In the genomic region with DNA sequence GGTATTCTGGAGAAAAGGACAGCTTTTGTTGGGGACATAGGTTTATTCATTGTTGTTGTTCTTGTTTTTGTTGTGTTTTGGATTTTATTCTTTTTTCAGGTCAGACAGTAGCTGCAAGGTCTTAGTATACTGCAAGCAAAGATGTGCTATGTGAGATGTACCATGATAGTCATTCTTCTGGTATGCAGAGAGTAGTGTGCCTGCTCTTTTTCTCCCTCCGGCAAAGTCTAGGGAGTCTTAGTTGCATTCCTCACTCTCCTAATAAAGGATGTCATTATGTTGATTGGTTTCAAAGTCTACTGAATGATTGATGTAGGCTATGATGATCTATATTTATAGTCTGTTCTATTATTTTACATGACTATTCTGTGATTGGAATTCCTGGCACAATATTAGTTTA, we compare ENCODE assay signal across 19 cellular contexts.
"Had no signal": no experiment of that assay in that cellular context is flagged by ENCODE, and none has a peak within 500 bp of the region (broad histone marks: within the 10 kb centered on the region; RNA-seq: fewer than 3 reads in every experiment).

No MANE protein-coding gene starts in this region.

- H3K9me3 ChIP-seq: left ventricle myocardium inferior, psoas muscle had no signal

- H3K27me3 Mint-ChIP-seq: activated CD4-positive, alpha-beta T cell treated with anti-CD3 and anti-CD28 coated beads, Interleukin-2, amount 10 ng/mL, durations not matched to agents 7 days and 5 days; dendritic cell treated with granulocyte-macrophage colony-stimulating factor and Interleukin-4, amounts not matched to agents 40 ng/mL and 50 ng/mL, for 4 days; naive thymus-derived CD4-positive, alpha-beta T cell; stimulated activated naive CD8-positive, alpha-beta T cell treated with anti-CD3 and anti-CD28 coated beads, Interleukin-15, Interleukin-2, amounts not matched to agents 100 ng/mL and 50 ng/mL, for 24 hours; type B pancreatic cell had no signal

- ATAC-seq: activated CD8-positive, alpha-beta T cell treated with anti-CD3 and anti-CD28 coated beads, Interleukin-2, amount 10 ng/mL, durations not matched to agents 7 days and 5 days; activated T-cell treated with anti-CD3 and anti-CD28 coated beads, Interleukin-2, amount 50 U/mL, for 72 hours; naive thymus-derived CD4-positive, alpha-beta T cell; psoas muscle; right cardiac atrium had no signal

- H3K36me3 Mint-ChIP-seq: naive thymus-derived CD4-positive, alpha-beta T cell; type B pancreatic cell had no signal

- DNase-seq: activated CD4-positive, alpha-beta T cell treated with anti-CD3 and anti-CD28 coated beads, Interleukin-2, amount 10 ng/mL, durations not matched to agents 7 days and 5 days; activated CD8-positive, alpha-beta T cell treated with anti-CD3 and anti-CD28 coated beads, Interleukin-2, amount 10 ng/mL, durations not matched to agents 7 days and 5 days; activated effector memory CD4-positive, alpha-beta T cell treated with anti-CD3 and anti-CD28 coated beads, Interleukin-2, amount 50 U/mL, for 16 hours; activated naive CD4-positive, alpha-beta T cell treated with anti-CD3 and anti-CD28 coated beads, Interleukin-2, amount 50 U/mL, for 16 hours; activated T-cell treated with anti-CD3 and anti-CD28 coated beads, Interleukin-2, amount 50 U/mL, for 72 hours; aorta; cerebellar nuclear complex; effector CD8-positive, alpha-beta T cell; hippocampal formation; left ventricle myocardium inferior; naive thymus-derived CD4-positive, alpha-beta T cell; psoas muscle; right cardiac atrium; T-helper 1 cell; T-helper 9 cell had no signal

- H3K27ac ChIP-seq: left ventricle myocardium inferior, psoas muscle, skin epidermis had no signal

- H3K4me1 ChIP-seq: left ventricle myocardium inferior, psoas muscle had no signal

- H3K27ac Mint-ChIP-seq: activated CD4-positive, alpha-beta T cell treated with anti-CD3 and anti-CD28 coated beads, Interleukin-2, amount 10 ng/mL, durations not matched to agents 7 days and 5 days; activated CD8-positive, alpha-beta T cell treated with anti-CD3 and anti-CD28 coated beads, Interleukin-2, amount 10 ng/mL, durations not matched to agents 7 days and 5 days; activated T-cell treated with anti-CD3 and anti-CD28 coated beads, Interleukin-2, amount 50 U/mL, for 72 hours; dendritic cell treated with granulocyte-macrophage colony-stimulating factor and Interleukin-4, amounts not matched to agents 40 ng/mL and 50 ng/mL, for 4 days; naive thymus-derived CD4-positive, alpha-beta T cell; stimulated activated naive CD8-positive, alpha-beta T cell treated with anti-CD3 and anti-CD28 coated beads, Interleukin-15, Interleukin-2, amounts not matched to agents 100 ng/mL and 50 ng/mL, for 24 hours; type B pancreatic cell had no signal

- H3K4me3 ChIP-seq: left ventricle myocardium inferior, psoas muscle, skin epidermis had no signal

- H3K4me1 Mint-ChIP-seq: activated CD4-positive, alpha-beta T cell treated with anti-CD3 and anti-CD28 coated beads, Interleukin-2, amount 10 ng/mL, durations not matched to agents 7 days and 5 days; naive thymus-derived CD4-positive, alpha-beta T cell had no signal

- H3K4me3 Mint-ChIP-seq: activated CD4-positive, alpha-beta T cell treated with anti-CD3 and anti-CD28 coated beads, Interleukin-2, amount 10 ng/mL, durations not matched to agents 7 days and 5 days; activated CD8-positive, alpha-beta T cell treated with anti-CD3 and anti-CD28 coated beads, Interleukin-2, amount 10 ng/mL, durations not matched to agents 7 days and 5 days; activated T-cell treated with anti-CD3 and anti-CD28 coated beads, Interleukin-2, amount 50 U/mL, for 72 hours; dendritic cell treated with granulocyte-macrophage colony-stimulating factor and Interleukin-4, amounts not matched to agents 40 ng/mL and 50 ng/mL, for 4 days; naive thymus-derived CD4-positive, alpha-beta T cell; stimulated activated naive CD8-positive, alpha-beta T cell treated with anti-CD3 and anti-CD28 coated beads, Interleukin-15, Interleukin-2, amounts not matched to agents 100 ng/mL and 50 ng/mL, for 24 hours; type B pancreatic cell had no signal

- H3K36me3 ChIP-seq: left ventricle myocardium inferior had no signal

- H3K9me3 Mint-ChIP-seq: activated CD4-positive, alpha-beta T cell treated with anti-CD3 and anti-CD28 coated beads, Interleukin-2, amount 10 ng/mL, durations not matched to agents 7 days and 5 days; activated T-cell treated with anti-CD3 and anti-CD28 coated beads, Interleukin-2, amount 50 U/mL, for 72 hours; dendritic cell treated with granulocyte-macrophage colony-stimulating factor and Interleukin-4, amounts not matched to agents 40 ng/mL and 50 ng/mL, for 4 days; stimulated activated naive CD8-positive, alpha-beta T cell treated with anti-CD3 and anti-CD28 coated beads, Interleukin-15, Interleukin-2, amounts not matched to agents 100 ng/mL and 50 ng/mL, for 24 hours; type B pancreatic cell had no signal
